14 cellular contexts compared by ENCODE assay signal in the genomic region with DNA sequence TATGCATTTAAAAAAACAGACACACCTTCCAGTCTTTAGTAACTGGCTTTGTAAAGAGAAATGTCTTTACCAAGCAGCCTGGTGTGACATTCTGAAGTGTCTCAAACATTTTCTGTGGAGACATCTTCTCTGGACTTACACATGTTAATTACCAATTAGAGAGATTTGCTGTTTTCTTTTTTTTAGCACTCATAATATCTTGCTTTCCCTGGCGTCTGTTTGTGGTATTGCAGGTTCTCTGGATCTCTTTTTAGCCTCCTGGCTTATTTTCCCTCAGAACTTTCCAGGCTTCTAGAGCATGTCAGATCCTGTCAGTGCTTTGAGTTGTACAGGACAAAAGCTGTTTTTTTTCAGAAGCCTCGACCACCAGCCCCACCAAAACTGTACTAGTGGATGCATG.
DNase-seq lines count a peak whose midpoint lies in the region; ATAC-seq and TF ChIP-seq lines count a peak whose summit lies in the region.
"Had no signal": no experiment of that assay in that cellular context is flagged by ENCODE, and none has a peak within 500 bp of the region (broad histone marks: within the 10 kb centered on the region; RNA-seq: fewer than 3 reads in every experiment).

No MANE protein-coding gene starts in this region.

- in situ Hi-C loops in KBM-7 (cut with MboI; ENCODE audit: low pct_unique_long_range_greater_than_20kb, low sequenced_read_pairs), result no loop called here

- H3K9me3 Mint-ChIP-seq in chondrocyte (ENCODE audit: low read depth) (peaks cover 14% of the 10 kb centered on the region), neural progenitor cell (peaks cover 5% of the 10 kb centered on the region)

- H3F3A ChIP-seq in neural progenitor cell (ENCODE audit: low read depth), result no peaks in the 10 kb centered on the region

- no peaks in the 10 kb centered on the region for H3K79me2 ChIP-seq in neural progenitor cell (ENCODE audit: low read depth)

- H3K4me1 ChIP-seq in neural progenitor cell, result no peaks in the 10 kb centered on the region
- no peaks in the 10 kb centered on the region for H3K4me1 ChIP-seq in mucosa of descending colon (ENCODE audit: low read depth)
- H3K4me1 ChIP-seq: right atrium auricular region, SJCRH30, suprapubic skin had no signal

- DNase-seq in GM12864 (ENCODE audit: low read depth) (no peak), KBM-7 (peak; percentile 16), chondrocyte (ENCODE audit: low spot score) (no peak), neural progenitor cell (ENCODE audit: low spot score) (peak; percentile 30), mucosa of descending colon (no peak), NCI-H748 treated with DMSO at 0.1 percent for 48 hours (lab: John Stamatoyannopoulos, UW) (no peak)
- no peak for DNase-seq in activated CD4-positive, CD25-positive, alpha-beta regulatory T cell (lab: John Stamatoyannopoulos, UW)
- DNase-seq: activated CD4-positive, alpha-beta T cell treated with anti-CD3 and anti-CD28 coated beads for 48 hours; midbrain; NCI-H1417 treated with DMSO at 0.1 percent for 48 hours; NCI-H526 treated with DMSO at 0.1 percent for 48 hours; SJCRH30 had no signal

- H3K4me3 ChIP-seq in GM12864 (ENCODE audit: low read depth, low read length), result no peak overlapping the region
- H3K4me3 ChIP-seq in neural progenitor cell, result no peak overlapping the region
- H3K4me3 ChIP-seq in mucosa of descending colon, result no peak overlapping the region
- H3K4me3 ChIP-seq: right atrium auricular region, SJCRH30, suprapubic skin had no signal

- H3K4me1 Mint-ChIP-seq in chondrocyte (ENCODE audit: low read depth), result peaks cover 12% of the 10 kb centered on the region
- peaks cover 2% of the 10 kb centered on the region for H3K4me1 Mint-ChIP-seq in neural progenitor cell

- TF ChIP-seq CTCF in GM12864 (IDR thresholded peaks at IDR 0.05; ENCODE audit: low read depth, low read length, missing control alignments), result peak; percentile 52
- peak; percentile 61 for TF ChIP-seq CTCF in chondrocyte (IDR thresholded peaks at IDR 0.05)
- peak; percentile 55 for TF ChIP-seq CTCF in neural progenitor cell (IDR thresholded peaks at IDR 0.05)
- TF ChIP-seq CTCF in mucosa of descending colon (IDR thresholded peaks at IDR 0.05), result no peak

- no peak overlapping the region for H3K27ac ChIP-seq in neural progenitor cell
- H3K27ac ChIP-seq: right atrium auricular region, SJCRH30, suprapubic skin had no signal

- H3K27me3 Mint-ChIP-seq in chondrocyte (ENCODE audit: low read depth) (no peaks in the 10 kb centered on the region), neural progenitor cell (ENCODE audit: insufficient read depth, low read depth) (peaks cover 4% of the 10 kb centered on the region)

- no peaks in the 10 kb centered on the region for H4K20me1 ChIP-seq in neural progenitor cell (ENCODE audit: low read depth)

- H3K27ac Mint-ChIP-seq in chondrocyte (ENCODE audit: unreplicated experiment), result no peak overlapping the region
- no peak overlapping the region for H3K27ac Mint-ChIP-seq in neural progenitor cell

- H3K36me3 ChIP-seq in neural progenitor cell, result no peaks in the 10 kb centered on the region
- no peaks in the 10 kb centered on the region for H3K36me3 ChIP-seq in mucosa of descending colon (ENCODE audit: low read depth)
- H3K36me3 ChIP-seq: right atrium auricular region, suprapubic skin had no signal

- H3K9ac ChIP-seq in neural progenitor cell, result no peak overlapping the region

- H3K4me3 Mint-ChIP-seq in chondrocyte (ENCODE audit: unreplicated experiment), result no peak overlapping the region
- H3K4me3 Mint-ChIP-seq in neural progenitor cell, result no peak overlapping the region

- no peak overlapping the region for H3K4me2 ChIP-seq in neural progenitor cell

- H3K9me3 ChIP-seq in neural progenitor cell (ENCODE audit: low read depth), result no peaks in the 10 kb centered on the region
- no peaks in the 10 kb centered on the region for H3K9me3 ChIP-seq in mucosa of descending colon
- H3K9me3 ChIP-seq: SJCRH30, suprapubic skin had no signal

- intact Hi-C loops in mucosa of descending colon (cut with DNase I, micrococcal nuclease), result no loop called here

- H3K27me3 ChIP-seq in neural progenitor cell, result no peaks in the 10 kb centered on the region
- H3K27me3 ChIP-seq: right atrium auricular region, SJCRH30, suprapubic skin had no signal

- H3K36me3 Mint-ChIP-seq in chondrocyte (ENCODE audit: low read depth), result peaks cover 7% of the 10 kb centered on the region
- no peaks in the 10 kb centered on the region for H3K36me3 Mint-ChIP-seq in neural progenitor cell

- H2AFZ ChIP-seq in neural progenitor cell (replicated peaks), result peak overlapping the region; percentile 42

- ATAC-seq in mucosa of descending colon, result no peak

Comparison
In these comparisons a context has a peak if more than half of its experiments do, and no peak if none do; other contexts are left out.
1. DNase-seq: peak in KBM-7 (single experiment) and neural progenitor cell (single experiment); none in GM12864 (single experiment), chondrocyte (single experiment), activated CD4-positive, CD25-positive, alpha-beta regulatory T cell (0 of 4), mucosa of descending colon (0 of 3) and NCI-H748 treated with DMSO at 0.1 percent for 48 hours (single experiment).